ENCODE assay signal across 18 cellular contexts in genomic region chr2:15460112-15460620, GRCh38.
DNase-seq lines count a peak whose midpoint lies in the region; ATAC-seq and FAIRE-seq lines count a peak whose summit lies in the region.
"Had no signal": no experiment of that assay in that cellular context is flagged by ENCODE, and none has a peak within 500 bp of the region (broad histone marks: within the 10 kb centered on the region; RNA-seq: fewer than 3 reads in every experiment).

No MANE protein-coding gene starts in this region.

- peak; percentile 57 for ATAC-seq in HG03354 (IDR thresholded peaks at IDR 0.05; ENCODE audit: poor library complexity, severe bottlenecking, unreplicated experiment)
- ATAC-seq: HCT116 had no signal

- FAIRE-seq in small intestine (lab: Jason Lieb, UNC): no peak
- FAIRE-seq: GM12891, GM19239, H54 had no signal

- H3K4me3 ChIP-seq in small intestine (ENCODE audit: low read depth in 1 of 2, low read length in 2 of 2): no peak overlapping the region
- H3K4me3 ChIP-seq: BLaER1 treated with 17β-estradiol and CSF1 and Interleukin-3, amounts not matched to agents 10 nM and 100 nM; GM23248 had no signal

- WGBS in small intestine, 3 donors: 62 to 90% (median 76%) methylated on average over 1 of the region's 1 CpG

- H3K27ac ChIP-seq in small intestine (ENCODE audit: low read depth in 1 of 2, low read length in 1 of 2): no peak overlapping the region
- H3K27ac ChIP-seq: BLaER1 treated with 17β-estradiol and CSF1 and Interleukin-3, amounts not matched to agents 10 nM and 100 nM; GM23248 had no signal

- H3K27me3 ChIP-seq in small intestine (ENCODE audit: control insufficient read depth in 2 of 2, insufficient read depth in 2 of 2, low read length in 2 of 2): no peaks in the 10 kb centered on the region
- H3K27me3 ChIP-seq: BLaER1 treated with 17β-estradiol and CSF1 and Interleukin-3, amounts not matched to agents 10 nM and 100 nM had no signal

- no peaks in the 10 kb centered on the region for H3K9me3 ChIP-seq in small intestine (ENCODE audit: control insufficient read depth, low read depth)

- DNase-seq in ELF-1 (ENCODE audit: low read depth, low spot score) (peak; percentile 20), kidney glomerular epithelial cell (lab: John Stamatoyannopoulos, UW) (peak; percentile 5), small intestine (peak; percentile 20), SKM-1 (lab: John Stamatoyannopoulos, UW; ENCODE audit: unreplicated experiment) (no peak), NCI-H748 (lab: John Stamatoyannopoulos, UW; ENCODE audit: unreplicated experiment) (no peak), NCI-H510A (lab: John Stamatoyannopoulos, UW) (no peak)
- DNase-seq: 8988T; CD4-positive, CD25-positive, alpha-beta regulatory T cell; DMS53; GM23248; IMR-90; KBM-7 had no signal

- peaks cover 2 to 4% of the 10 kb centered on the region in 2 donors for H3K4me1 ChIP-seq in small intestine (ENCODE audit: control insufficient read depth in 2 of 2, insufficient read depth in 1 of 2, low read depth in 1 of 2, low read length in 1 of 2)

- H3K36me3 ChIP-seq in small intestine (ENCODE audit: control insufficient read depth in 2 of 2, insufficient read depth in 2 of 2, low read length in 2 of 2): peaks cover 4 to 5% of the 10 kb centered on the region in 2 donors

Comparison
In these comparisons a context has a peak if more than half of its experiments do, and no peak if none do; other contexts are left out.
1. DNase-seq: peak in ELF-1 (single experiment), kidney glomerular epithelial cell (single experiment) and small intestine (single experiment); none in SKM-1 (single experiment), NCI-H748 (single experiment) and NCI-H510A (single experiment).